1 cellular context compared by ENCODE assay signal in the genomic region with DNA sequence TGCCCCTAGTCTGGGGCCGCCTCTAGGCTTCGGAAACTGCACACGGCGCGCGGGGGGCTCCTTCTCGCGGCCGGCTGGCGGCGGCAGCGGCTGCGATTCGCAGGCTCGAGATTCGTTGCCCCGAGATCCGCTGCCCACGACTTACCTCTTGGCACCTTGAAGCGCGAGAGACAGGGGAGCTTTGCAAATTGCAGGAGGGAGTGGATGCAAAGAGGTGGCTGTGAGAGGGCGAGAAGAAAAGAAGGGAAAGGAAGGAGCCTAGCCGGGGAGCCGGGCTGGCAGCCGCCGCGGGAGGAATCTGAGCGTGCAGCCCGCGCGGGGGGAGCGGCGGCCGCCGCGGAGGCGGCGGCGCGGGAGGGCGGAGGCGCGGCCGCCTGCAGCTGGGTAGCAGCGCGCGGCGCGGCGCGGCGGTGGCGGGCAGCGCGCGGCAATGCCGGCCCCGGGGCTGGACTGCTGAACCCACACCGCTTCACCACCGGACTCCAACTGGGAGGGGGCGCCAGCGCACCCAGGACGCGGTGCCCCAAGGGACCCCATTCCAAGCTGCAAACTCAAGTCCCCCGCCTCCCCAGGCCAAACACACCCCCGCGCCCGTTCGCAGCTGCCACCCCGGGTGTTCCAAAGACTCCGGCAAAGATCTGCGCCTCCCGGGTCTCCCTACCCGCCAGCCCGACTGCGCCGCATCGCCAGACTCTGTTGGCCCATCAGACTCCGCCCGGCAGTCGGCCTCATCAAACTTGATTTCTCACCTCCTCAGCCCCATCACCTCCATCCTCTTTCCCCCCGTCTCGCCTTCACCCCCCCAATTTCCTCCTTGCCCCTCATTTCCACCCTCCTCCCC.
A peak's percentile ranks its signal among the peaks of the same experiment; 100 is the strongest.
TF ChIP-seq lines count a peak whose summit lies in the region.

No MANE protein-coding gene starts in this region.

TF ChIP-seq in K562, 482 proteins besides CTCF, POLR2A, EP300 and RAD21 (continued from another document and continues in another):
- TF ChIP-seq, protein P1, sequence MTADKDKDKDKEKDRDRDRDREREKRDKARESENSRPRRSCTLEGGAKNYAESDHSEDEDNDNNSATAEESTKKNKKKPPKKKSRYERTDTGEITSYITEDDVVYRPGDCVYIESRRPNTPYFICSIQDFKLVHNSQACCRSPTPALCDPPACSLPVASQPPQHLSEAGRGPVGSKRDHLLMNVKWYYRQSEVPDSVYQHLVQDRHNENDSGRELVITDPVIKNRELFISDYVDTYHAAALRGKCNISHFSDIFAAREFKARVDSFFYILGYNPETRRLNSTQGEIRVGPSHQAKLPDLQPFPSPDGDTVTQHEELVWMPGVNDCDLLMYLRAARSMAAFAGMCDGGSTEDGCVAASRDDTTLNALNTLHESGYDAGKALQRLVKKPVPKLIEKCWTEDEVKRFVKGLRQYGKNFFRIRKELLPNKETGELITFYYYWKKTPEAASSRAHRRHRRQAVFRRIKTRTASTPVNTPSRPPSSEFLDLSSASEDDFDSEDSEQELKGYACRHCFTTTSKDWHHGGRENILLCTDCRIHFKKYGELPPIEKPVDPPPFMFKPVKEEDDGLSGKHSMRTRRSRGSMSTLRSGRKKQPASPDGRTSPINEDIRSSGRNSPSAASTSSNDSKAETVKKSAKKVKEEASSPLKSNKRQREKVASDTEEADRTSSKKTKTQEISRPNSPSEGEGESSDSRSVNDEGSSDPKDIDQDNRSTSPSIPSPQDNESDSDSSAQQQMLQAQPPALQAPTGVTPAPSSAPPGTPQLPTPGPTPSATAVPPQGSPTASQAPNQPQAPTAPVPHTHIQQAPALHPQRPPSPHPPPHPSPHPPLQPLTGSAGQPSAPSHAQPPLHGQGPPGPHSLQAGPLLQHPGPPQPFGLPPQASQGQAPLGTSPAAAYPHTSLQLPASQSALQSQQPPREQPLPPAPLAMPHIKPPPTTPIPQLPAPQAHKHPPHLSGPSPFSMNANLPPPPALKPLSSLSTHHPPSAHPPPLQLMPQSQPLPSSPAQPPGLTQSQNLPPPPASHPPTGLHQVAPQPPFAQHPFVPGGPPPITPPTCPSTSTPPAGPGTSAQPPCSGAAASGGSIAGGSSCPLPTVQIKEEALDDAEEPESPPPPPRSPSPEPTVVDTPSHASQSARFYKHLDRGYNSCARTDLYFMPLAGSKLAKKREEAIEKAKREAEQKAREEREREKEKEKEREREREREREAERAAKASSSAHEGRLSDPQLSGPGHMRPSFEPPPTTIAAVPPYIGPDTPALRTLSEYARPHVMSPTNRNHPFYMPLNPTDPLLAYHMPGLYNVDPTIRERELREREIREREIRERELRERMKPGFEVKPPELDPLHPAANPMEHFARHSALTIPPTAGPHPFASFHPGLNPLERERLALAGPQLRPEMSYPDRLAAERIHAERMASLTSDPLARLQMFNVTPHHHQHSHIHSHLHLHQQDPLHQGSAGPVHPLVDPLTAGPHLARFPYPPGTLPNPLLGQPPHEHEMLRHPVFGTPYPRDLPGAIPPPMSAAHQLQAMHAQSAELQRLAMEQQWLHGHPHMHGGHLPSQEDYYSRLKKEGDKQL (CRISPR knock-in tag; IDR thresholded peaks at IDR 0.05; ENCODE audit: borderline replicate concordance), result no peak
- TF ChIP-seq POLR2G (IDR thresholded peaks at IDR 0.05; ENCODE audit: low read depth, low read length) (peak; percentile 49), RBM25 (IDR thresholded peaks at IDR 0.05; ENCODE audit: low read depth, low read length, severe bottlenecking) (no peak), NELFE (IDR thresholded peaks at IDR 0.05; ENCODE audit: insufficient read depth, insufficient read length) (no peak), ZNF146 (CRISPR knock-in tag; IDR thresholded peaks at IDR 0.05; ENCODE audit: unreplicated experiment) (no peak), KLF1 (tag; IDR thresholded peaks at IDR 0.05) (no peak), CEBPB (tag; IDR thresholded peaks at IDR 0.05) (no peak), CBX1 (IDR thresholded peaks at IDR 0.05; ENCODE audit: low read depth) (no peak), SRSF7 (optimal IDR thresholded peaks at IDR 0.05; ENCODE audit: low read depth, low read length) (no peak), DPF2 (IDR thresholded peaks at IDR 0.05) (no peak), HMG20B (CRISPR knock-in tag; IDR thresholded peaks at IDR 0.05) (no peak), THRAP3 (IDR thresholded peaks at IDR 0.05; ENCODE audit: borderline replicate concordance) (no peak), TEAD1 (CRISPR knock-in tag; IDR thresholded peaks at IDR 0.05) (0 out of 4 replicates have a peak, but pooled peaks of 1 of the 2 experiments have one; percentile 35), ZNF384 (IDR thresholded peaks at IDR 0.05; ENCODE audit: low read depth, low read length) (no peak), RBM14 (IDR thresholded peaks at IDR 0.05; ENCODE audit: borderline replicate concordance, insufficient read depth, low read depth, low read length) (no peak), SETDB1 (IDR thresholded peaks at IDR 0.05; ENCODE audit: low read length) (no peak), DACH1 (IDR thresholded peaks at IDR 0.05; ENCODE audit: partially characterized antibody) (no peak), SIN3A (IDR thresholded peaks at IDR 0.05; ENCODE audit: borderline replicate concordance in 2 of 2, control insufficient read depth in 1 of 2, low read depth in 2 of 2, low read length in 2 of 2) (no peak), DNMT1 (IDR thresholded peaks at IDR 0.05) (no peak), ZFP1 (CRISPR knock-in tag; IDR thresholded peaks at IDR 0.05) (no peak), HNRNPL (IDR thresholded peaks at IDR 0.05; ENCODE audit: low read depth, low read length) (no peak), ZKSCAN8 (CRISPR knock-in tag; IDR thresholded peaks at IDR 0.05) (no peak), GABPB1 (CRISPR knock-in tag; IDR thresholded peaks at IDR 0.05) (peak; percentile 41; the same call in 1 of the 2 replicates), SIN3B (IDR thresholded peaks at IDR 0.05; ENCODE audit: low read depth) (no peak), TCF7L2 (IDR thresholded peaks at IDR 0.05; ENCODE audit: low read depth, low read length) (no peak)
- TF ChIP-seq, protein P2, sequence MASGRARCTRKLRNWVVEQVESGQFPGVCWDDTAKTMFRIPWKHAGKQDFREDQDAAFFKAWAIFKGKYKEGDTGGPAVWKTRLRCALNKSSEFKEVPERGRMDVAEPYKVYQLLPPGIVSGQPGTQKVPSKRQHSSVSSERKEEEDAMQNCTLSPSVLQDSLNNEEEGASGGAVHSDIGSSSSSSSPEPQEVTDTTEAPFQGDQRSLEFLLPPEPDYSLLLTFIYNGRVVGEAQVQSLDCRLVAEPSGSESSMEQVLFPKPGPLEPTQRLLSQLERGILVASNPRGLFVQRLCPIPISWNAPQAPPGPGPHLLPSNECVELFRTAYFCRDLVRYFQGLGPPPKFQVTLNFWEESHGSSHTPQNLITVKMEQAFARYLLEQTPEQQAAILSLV (tag; IDR thresholded peaks at IDR 0.05), result no peak
- TF ChIP-seq, protein P3, sequence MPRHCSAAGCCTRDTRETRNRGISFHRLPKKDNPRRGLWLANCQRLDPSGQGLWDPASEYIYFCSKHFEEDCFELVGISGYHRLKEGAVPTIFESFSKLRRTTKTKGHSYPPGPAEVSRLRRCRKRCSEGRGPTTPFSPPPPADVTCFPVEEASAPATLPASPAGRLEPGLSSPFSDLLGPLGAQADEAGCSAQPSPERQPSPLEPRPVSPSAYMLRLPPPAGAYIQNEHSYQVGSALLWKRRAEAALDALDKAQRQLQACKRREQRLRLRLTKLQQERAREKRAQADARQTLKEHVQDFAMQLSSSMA (CRISPR knock-in tag; IDR thresholded peaks at IDR 0.05), result no peak
- TF ChIP-seq, protein P4, sequence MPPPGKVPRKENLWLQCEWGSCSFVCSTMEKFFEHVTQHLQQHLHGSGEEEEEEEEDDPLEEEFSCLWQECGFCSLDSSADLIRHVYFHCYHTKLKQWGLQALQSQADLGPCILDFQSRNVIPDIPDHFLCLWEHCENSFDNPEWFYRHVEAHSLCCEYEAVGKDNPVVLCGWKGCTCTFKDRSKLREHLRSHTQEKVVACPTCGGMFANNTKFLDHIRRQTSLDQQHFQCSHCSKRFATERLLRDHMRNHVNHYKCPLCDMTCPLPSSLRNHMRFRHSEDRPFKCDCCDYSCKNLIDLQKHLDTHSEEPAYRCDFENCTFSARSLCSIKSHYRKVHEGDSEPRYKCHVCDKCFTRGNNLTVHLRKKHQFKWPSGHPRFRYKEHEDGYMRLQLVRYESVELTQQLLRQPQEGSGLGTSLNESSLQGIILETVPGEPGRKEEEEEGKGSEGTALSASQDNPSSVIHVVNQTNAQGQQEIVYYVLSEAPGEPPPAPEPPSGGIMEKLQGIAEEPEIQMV (tag; conservative IDR thresholded peaks at IDR 0.05; ENCODE audit: low read depth), result no peak
- TF ChIP-seq, protein P5, sequence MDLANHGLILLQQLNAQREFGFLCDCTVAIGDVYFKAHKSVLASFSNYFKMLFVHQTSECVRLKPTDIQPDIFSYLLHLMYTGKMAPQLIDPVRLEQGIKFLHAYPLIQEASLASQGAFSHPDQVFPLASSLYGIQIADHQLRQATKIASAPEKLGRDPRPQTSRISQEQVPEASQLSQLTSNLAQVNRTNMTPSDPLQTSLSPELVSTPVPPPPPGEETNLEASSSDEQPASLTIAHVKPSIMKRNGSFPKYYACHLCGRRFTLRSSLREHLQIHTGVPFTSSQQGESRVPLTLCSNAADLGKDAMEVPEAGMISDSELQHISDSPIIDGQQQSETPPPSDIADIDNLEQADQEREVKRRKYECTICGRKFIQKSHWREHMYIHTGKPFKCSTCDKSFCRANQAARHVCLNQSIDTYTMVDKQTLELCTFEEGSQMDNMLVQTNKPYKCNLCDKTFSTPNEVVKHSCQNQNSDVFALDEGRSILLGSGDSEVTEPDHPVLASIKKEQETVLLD (IDR thresholded peaks at IDR 0.05), result no peak
- TF ChIP-seq, protein P6, sequence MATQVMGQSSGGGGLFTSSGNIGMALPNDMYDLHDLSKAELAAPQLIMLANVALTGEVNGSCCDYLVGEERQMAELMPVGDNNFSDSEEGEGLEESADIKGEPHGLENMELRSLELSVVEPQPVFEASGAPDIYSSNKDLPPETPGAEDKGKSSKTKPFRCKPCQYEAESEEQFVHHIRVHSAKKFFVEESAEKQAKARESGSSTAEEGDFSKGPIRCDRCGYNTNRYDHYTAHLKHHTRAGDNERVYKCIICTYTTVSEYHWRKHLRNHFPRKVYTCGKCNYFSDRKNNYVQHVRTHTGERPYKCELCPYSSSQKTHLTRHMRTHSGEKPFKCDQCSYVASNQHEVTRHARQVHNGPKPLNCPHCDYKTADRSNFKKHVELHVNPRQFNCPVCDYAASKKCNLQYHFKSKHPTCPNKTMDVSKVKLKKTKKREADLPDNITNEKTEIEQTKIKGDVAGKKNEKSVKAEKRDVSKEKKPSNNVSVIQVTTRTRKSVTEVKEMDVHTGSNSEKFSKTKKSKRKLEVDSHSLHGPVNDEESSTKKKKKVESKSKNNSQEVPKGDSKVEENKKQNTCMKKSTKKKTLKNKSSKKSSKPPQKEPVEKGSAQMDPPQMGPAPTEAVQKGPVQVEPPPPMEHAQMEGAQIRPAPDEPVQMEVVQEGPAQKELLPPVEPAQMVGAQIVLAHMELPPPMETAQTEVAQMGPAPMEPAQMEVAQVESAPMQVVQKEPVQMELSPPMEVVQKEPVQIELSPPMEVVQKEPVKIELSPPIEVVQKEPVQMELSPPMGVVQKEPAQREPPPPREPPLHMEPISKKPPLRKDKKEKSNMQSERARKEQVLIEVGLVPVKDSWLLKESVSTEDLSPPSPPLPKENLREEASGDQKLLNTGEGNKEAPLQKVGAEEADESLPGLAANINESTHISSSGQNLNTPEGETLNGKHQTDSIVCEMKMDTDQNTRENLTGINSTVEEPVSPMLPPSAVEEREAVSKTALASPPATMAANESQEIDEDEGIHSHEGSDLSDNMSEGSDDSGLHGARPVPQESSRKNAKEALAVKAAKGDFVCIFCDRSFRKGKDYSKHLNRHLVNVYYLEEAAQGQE (CRISPR knock-in tag; IDR thresholded peaks at IDR 0.05; ENCODE audit: low read depth), result peak; percentile 70; the same call in 1 of the 2 replicates
- TF ChIP-seq, protein P7, sequence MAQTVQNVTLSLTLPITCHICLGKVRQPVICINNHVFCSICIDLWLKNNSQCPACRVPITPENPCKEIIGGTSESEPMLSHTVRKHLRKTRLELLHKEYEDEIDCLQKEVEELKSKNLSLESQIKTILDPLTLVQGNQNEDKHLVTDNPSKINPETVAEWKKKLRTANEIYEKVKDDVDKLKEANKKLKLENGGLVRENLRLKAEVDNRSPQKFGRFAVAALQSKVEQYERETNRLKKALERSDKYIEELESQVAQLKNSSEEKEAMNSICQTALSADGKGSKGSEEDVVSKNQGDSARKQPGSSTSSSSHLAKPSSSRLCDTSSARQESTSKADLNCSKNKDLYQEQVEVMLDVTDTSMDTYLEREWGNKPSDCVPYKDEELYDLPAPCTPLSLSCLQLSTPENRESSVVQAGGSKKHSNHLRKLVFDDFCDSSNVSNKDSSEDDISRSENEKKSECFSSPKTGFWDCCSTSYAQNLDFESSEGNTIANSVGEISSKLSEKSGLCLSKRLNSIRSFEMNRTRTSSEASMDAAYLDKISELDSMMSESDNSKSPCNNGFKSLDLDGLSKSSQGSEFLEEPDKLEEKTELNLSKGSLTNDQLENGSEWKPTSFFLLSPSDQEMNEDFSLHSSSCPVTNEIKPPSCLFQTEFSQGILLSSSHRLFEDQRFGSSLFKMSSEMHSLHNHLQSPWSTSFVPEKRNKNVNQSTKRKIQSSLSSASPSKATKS (CRISPR knock-in tag; IDR thresholded peaks at IDR 0.05), result no peak
- TF ChIP-seq, protein P8, sequence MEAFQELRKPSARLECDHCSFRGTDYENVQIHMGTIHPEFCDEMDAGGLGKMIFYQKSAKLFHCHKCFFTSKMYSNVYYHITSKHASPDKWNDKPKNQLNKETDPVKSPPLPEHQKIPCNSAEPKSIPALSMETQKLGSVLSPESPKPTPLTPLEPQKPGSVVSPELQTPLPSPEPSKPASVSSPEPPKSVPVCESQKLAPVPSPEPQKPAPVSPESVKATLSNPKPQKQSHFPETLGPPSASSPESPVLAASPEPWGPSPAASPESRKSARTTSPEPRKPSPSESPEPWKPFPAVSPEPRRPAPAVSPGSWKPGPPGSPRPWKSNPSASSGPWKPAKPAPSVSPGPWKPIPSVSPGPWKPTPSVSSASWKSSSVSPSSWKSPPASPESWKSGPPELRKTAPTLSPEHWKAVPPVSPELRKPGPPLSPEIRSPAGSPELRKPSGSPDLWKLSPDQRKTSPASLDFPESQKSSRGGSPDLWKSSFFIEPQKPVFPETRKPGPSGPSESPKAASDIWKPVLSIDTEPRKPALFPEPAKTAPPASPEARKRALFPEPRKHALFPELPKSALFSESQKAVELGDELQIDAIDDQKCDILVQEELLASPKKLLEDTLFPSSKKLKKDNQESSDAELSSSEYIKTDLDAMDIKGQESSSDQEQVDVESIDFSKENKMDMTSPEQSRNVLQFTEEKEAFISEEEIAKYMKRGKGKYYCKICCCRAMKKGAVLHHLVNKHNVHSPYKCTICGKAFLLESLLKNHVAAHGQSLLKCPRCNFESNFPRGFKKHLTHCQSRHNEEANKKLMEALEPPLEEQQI (IDR thresholded peaks at IDR 0.05), result 0 out of 2 replicates have a peak, but pooled peaks have one; percentile 19
- TF ChIP-seq, protein P9, sequence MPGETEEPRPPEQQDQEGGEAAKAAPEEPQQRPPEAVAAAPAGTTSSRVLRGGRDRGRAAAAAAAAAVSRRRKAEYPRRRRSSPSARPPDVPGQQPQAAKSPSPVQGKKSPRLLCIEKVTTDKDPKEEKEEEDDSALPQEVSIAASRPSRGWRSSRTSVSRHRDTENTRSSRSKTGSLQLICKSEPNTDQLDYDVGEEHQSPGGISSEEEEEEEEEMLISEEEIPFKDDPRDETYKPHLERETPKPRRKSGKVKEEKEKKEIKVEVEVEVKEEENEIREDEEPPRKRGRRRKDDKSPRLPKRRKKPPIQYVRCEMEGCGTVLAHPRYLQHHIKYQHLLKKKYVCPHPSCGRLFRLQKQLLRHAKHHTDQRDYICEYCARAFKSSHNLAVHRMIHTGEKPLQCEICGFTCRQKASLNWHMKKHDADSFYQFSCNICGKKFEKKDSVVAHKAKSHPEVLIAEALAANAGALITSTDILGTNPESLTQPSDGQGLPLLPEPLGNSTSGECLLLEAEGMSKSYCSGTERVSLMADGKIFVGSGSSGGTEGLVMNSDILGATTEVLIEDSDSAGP (CRISPR knock-in tag; IDR thresholded peaks at IDR 0.05), result no peak
